Comparison of ENCODE assay signal across 1 cellular context in genomic region chr16:88847654-88848053, GRCh38.
TF ChIP-seq lines count a peak whose summit lies in the region.

No MANE protein-coding gene starts in this region.

TF ChIP-seq in HepG2, 621 proteins besides CTCF, POLR2A, EP300 and RAD21:
- TF ChIP-seq AGO2 (optimal IDR thresholded peaks at IDR 0.05; ENCODE audit: low read depth, low read length): peak; percentile 25
- no peak for TF ChIP-seq ZNF138 (CRISPR knock-in tag; IDR thresholded peaks at IDR 0.05; ENCODE audit: low read depth)
- TF ChIP-seq ZNF460 (CRISPR knock-in tag; IDR thresholded peaks at IDR 0.05; ENCODE audit: borderline replicate concordance): no peak
